ENCODE assay signal across 9 cellular contexts in the genomic region with DNA sequence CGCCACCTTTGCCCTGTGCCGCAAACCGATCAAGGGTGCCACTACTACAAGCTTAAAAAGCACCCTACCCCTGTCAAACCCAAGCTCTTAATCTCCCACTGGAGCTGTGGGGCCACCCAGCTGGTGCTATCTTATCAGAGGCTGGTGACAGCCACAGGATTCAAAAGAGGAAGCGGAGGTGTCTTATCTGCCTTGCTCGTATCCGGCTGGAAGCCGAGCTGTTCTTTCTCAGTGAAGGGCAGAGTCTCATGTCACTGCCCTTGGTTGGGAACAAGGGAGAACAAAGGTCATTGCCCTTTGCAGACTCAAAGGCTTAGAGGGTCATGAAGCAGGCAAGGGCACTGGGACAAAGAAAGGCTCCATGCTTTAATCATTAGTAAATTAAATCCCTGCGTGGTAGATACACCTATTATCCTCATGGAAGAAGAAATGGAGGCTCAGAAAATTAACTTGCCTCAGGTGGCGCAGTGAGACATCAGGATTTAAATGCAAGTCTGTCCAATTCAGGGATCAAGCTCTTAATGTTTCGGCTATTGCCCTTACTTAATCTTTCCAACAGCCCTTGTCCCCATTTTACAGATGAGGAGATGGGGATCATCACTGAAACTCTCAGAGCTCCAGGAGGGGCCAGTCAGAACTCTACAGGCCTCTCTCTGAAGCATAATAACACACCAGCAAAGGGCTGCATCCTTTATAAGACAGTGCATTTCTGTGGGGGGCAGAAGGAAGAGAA.
A peak's percentile ranks its signal among the peaks of the same experiment; 100 is the strongest.
DNase-seq lines count a peak whose midpoint lies in the region; ATAC-seq and TF ChIP-seq lines count a peak whose summit lies in the region.
"Had no signal": no experiment of that assay in that cellular context is flagged by ENCODE, and none has a peak within 500 bp of the region (broad histone marks: within the 10 kb centered on the region; RNA-seq: fewer than 3 reads in every experiment).

No MANE protein-coding gene starts in this region.

- intact Hi-C loops in Right ventricle myocardium inferior (cut with DNase I): no loop called here
- intact Hi-C loops in cardiac septum (cut with DNase I): loop anchor here (10.0 kb wide), 1 partner anchor 680 kb away; no protein-coding TSS in a partner anchor
- intact Hi-C loops in transverse colon (cut with DNase I; ENCODE audit: low total_unique reads): loop anchor here (1.0 kb wide), 1 partner anchor 28 kb away; no protein-coding TSS in a partner anchor
- intact Hi-C loops in MCF 10A (cut with micrococcal nuclease): no loop called here
- intact Hi-C loops in PC-3 (cut with micrococcal nuclease): no loop called here

- no peak overlapping the region for H3K9ac ChIP-seq in PC-3 (ENCODE audit: low read length)

- in situ Hi-C loops in transverse colon (cut with MboI; ENCODE audit: low pct_ligation_motif_present in 1 of 4, low pct_unique_long_range_greater_than_20kb in 1 of 4, low sequenced_read_pairs in 3 of 4): no loop called here

- TF ChIP-seq CTCF in fibroblast of pulmonary artery (IDR thresholded peaks at IDR 0.05; ENCODE audit: low read length, missing control alignments) (no peak), transverse colon (IDR thresholded peaks at IDR 0.05) (no peak), MCF 10A (IDR thresholded peaks at IDR 0.05; ENCODE audit: unreplicated experiment) (no peak), PC-3 (conservative IDR thresholded peaks at IDR 0.05; ENCODE audit: low read depth, low read length) (no peak)

- TF ChIP-seq POLR2A in transverse colon (IDR thresholded peaks at IDR 0.05): no peak

- BruUV-seq in MCF 10A (replicated peaks; lab: Mats Ljungman, UMichigan) (no TSS peak), PC-3 (replicated peaks; lab: Mats Ljungman, UMichigan) (no TSS peak)

- H3K4me1 Mint-ChIP-seq in MCF 10A (ENCODE audit: insufficient read depth, unreplicated experiment): peaks cover 5% of the 10 kb centered on the region

- no peaks in the 10 kb centered on the region for H4K20me1 ChIP-seq in PC-3 (ENCODE audit: low read length)

- H3K4me3 ChIP-seq in fibroblast of pulmonary artery (replicated peaks; ENCODE audit: low read depth, low read length): no peak overlapping the region
- no peak overlapping the region for H3K4me3 ChIP-seq in transverse colon
- no peak overlapping the region for H3K4me3 ChIP-seq in PC-3 (ENCODE audit: low read length)
- H3K4me3 ChIP-seq: tibial artery had no signal

- H3K36me3 ChIP-seq in transverse colon (no peaks in the 10 kb centered on the region), PC-3 (ENCODE audit: low read depth, low read length) (no peaks in the 10 kb centered on the region)
- H3K36me3 ChIP-seq: tibial artery had no signal

- H3K9me2 ChIP-seq in PC-3 (replicated peaks; ENCODE audit: low read length): no peaks in the 10 kb centered on the region

- no peak for TF ChIP-seq EP300 in transverse colon (IDR thresholded peaks at IDR 0.05; ENCODE audit: low read depth)

- POLR2A ChIA-PET in MCF 10A (lab: Yijun Ruan, JAX): no interaction called here
- POLR2A ChIA-PET in PC-3 (lab: Charles Lee; ENCODE audit: unreplicated experiment): no interaction called here

- no peak overlapping the region for H2AFZ ChIP-seq in PC-3 (ENCODE audit: low read length)

- no peak overlapping the region for H3K4me2 ChIP-seq in PC-3 (ENCODE audit: low read length)

- H3F3A ChIP-seq in PC-3 (ENCODE audit: low read length, unreplicated experiment): no peaks in the 10 kb centered on the region

- ATAC-seq in Right ventricle myocardium inferior (peak; percentile 82), PC-3 (no peak)

- no peaks in the 10 kb centered on the region for H3K9me3 Mint-ChIP-seq in MCF 10A (ENCODE audit: unreplicated experiment)

- H3K4me3 Mint-ChIP-seq in MCF 10A (ENCODE audit: unreplicated experiment): no peak overlapping the region

- CTCF ChIA-PET in MCF 10A (lab: Yijun Ruan, JAX): interaction anchor here (0.9 kb wide), 1 partner anchor 33 kb away, joined by 3 read pairs; no protein-coding TSS in a partner anchor
- CTCF ChIA-PET in PC-3 (lab: Charles Lee): no interaction called here

- WGBS in transverse colon (ENCODE audit: low coverage in 1 of 2), 2 donors: 74 to 80% methylated on average over 3 to 10 of the region's 10 CpGs

- H3K4me1 ChIP-seq in transverse colon: peaks cover 0 to under 1% (median 0%) of the 10 kb centered on the region in 4 donors
- peaks cover 5% of the 10 kb centered on the region; the same call in 1 of the 2 replicates for H3K4me1 ChIP-seq in PC-3 (ENCODE audit: insufficient read depth, low read length)

- H3K9me3 ChIP-seq in transverse colon (no peaks in the 10 kb centered on the region), PC-3 (ENCODE audit: low read length) (no peaks in the 10 kb centered on the region)
- H3K9me3 ChIP-seq: tibial artery had no signal

- H3K79me2 ChIP-seq in PC-3 (ENCODE audit: low read length): no peaks in the 10 kb centered on the region

- H3K27ac Mint-ChIP-seq in MCF 10A (ENCODE audit: low read depth, unreplicated experiment): no peak overlapping the region

- H3K27me3 Mint-ChIP-seq in MCF 10A (ENCODE audit: insufficient read depth, unreplicated experiment): no peaks in the 10 kb centered on the region

- no peaks in the 10 kb centered on the region for H3K27me3 ChIP-seq in transverse colon
- H3K27me3 ChIP-seq in PC-3 (ENCODE audit: low read length): no peaks in the 10 kb centered on the region
- H3K27me3 ChIP-seq: tibial artery had no signal

- H3K36me3 Mint-ChIP-seq in MCF 10A (ENCODE audit: insufficient read depth, unreplicated experiment): no peaks in the 10 kb centered on the region

- H3K27ac ChIP-seq in transverse colon: no peak overlapping the region
- no peak overlapping the region for H3K27ac ChIP-seq in PC-3 (ENCODE audit: low read length)
- H3K27ac ChIP-seq: tibial artery had no signal

- no peak for DNase-seq in Right ventricle myocardium inferior (ENCODE audit: missing footprints)
- no peak for DNase-seq in cardiac septum (ENCODE audit: low spot score)
- DNase-seq in HUDEP-2 (lab: John Stamatoyannopoulos, UW; ENCODE audit: unreplicated experiment in 76 of 76): peak in 75 of 76 experiments; percentile 19 to 96 (median 82)
- DNase-seq in fibroblast of pulmonary artery (ENCODE audit: low read depth): peak; percentile 18
- no peak for DNase-seq in NK-92 (lab: John Stamatoyannopoulos, UW; ENCODE audit: unreplicated experiment)
- DNase-seq in transverse colon: no peak
- DNase-seq in MCF 10A (ENCODE audit: unreplicated experiment): no peak
- no peak for DNase-seq in PC-3
- DNase-seq: tibial artery had no signal

Comparison
In these comparisons a context has a peak if more than half of its experiments do, and no peak if none do; other contexts are left out.
1. intact Hi-C loops: an anchor here in cardiac septum (10.0 kb wide) and transverse colon (1.0 kb wide); none called in Right ventricle myocardium inferior, MCF 10A and PC-3.
2. DNase-seq: peak in HUDEP-2 (75 of 76) and fibroblast of pulmonary artery (single experiment); none in Right ventricle myocardium inferior (single experiment), cardiac septum (single experiment), NK-92 (single experiment), transverse colon (single experiment), MCF 10A (single experiment) and PC-3 (single experiment).